Comparison of ENCODE assay signal across 7 cellular contexts in the genomic region with DNA sequence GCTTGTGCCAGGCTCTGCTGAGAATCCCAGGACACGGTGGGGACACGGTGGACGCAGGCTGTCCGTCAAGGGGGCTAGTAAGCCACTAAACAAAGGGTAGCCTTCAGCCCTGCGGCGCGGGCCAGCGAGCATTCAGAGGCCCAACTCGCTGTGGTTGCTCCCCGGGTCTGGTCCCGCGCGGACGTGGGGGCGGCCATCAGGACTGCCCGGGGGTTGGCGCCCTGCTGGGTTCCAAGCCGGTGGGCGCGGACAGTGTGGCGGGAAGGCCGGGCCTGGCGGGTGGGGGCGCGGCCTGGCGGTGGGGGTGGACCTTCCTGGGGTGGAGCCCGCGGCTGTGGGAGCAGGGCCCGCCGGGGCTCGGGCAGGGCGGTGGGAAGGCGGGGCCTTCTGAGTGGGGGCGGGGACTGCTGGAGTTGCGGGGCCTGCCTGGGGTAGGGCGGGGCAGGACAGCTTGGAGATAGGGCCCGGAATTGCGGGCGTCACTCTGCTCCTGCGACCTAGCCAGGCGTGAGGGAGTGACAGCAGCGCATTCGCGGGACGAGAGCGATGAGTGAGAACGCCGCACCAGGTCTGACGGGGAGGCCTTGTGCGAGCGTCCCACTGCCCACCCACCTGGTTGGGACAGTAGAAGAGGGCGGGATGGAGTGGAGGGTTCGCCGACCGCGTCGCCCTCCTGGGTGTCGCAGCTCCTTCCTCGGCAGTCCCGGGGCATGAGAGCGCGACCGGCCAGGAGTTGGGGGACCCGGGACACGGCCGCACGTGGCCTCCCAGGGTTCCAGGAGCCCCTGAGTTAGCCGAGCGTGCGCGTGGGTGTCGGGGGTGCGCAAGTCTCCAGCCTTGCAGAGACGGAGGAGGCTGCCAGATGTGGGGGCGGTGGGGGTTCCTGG. TPM values are rescaled to one million over a fixed set of nuclear protein-coding genes. Genes with fewer than 3 reads are reported as not detected.
DNase-seq lines count a peak whose midpoint lies in the region; ATAC-seq, FAIRE-seq and TF ChIP-seq lines count a peak whose summit lies in the region.

A gene with protein sequence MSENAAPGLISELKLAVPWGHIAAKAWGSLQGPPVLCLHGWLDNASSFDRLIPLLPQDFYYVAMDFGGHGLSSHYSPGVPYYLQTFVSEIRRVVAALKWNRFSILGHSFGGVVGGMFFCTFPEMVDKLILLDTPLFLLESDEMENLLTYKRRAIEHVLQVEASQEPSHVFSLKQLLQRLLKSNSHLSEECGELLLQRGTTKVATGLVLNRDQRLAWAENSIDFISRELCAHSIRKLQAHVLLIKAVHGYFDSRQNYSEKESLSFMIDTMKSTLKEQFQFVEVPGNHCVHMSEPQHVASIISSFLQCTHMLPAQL (plus strand): TSS at position 482 of the 887 bp plus-strand sequence. CDS start 65 bp downstream, at position 547.

- H3K4me2 ChIP-seq in PC-3 (ENCODE audit: low read length), result peak within 1 kb of the TSS; percentile 83
- peak within 1 kb of the TSS; percentile 85 for H3K4me2 ChIP-seq in fibroblast of lung (ENCODE audit: extremely low read depth, insufficient read depth, low read length)

- TF ChIP-seq CTCF in PC-3 (conservative IDR thresholded peaks at IDR 0.05; ENCODE audit: low read depth, low read length) (no peak), fibroblast of lung (conservative IDR thresholded peaks at IDR 0.05 in 1 of 2, IDR thresholded peaks at IDR 0.05 in 1 of 2; ENCODE audit: low read depth in 1 of 2, low read length in 2 of 2) (no peak)

- DNase-seq in GM18507 (ENCODE audit: extremely low spot score, insufficient read length, low read depth) (peak; percentile 73), PC-3 (peak; percentile 72), fibroblast of lung (ENCODE audit: low read depth in 2 of 2) (peak; percentile 71 to 82)
- peak; percentile 85 for DNase-seq in activated T-helper 1 cell treated with anti-CD3 and anti-CD28 coated beads, Interleukin-12 subunit alpha, Interleukin-12 subunit beta, Interleukin-2, Interleukin-4 antibody, amounts not matched to agents 30 ng/mL and 10 ng/mL and 1 ng/mL, durations not matched to agents 14 hours and 24 hours and 36 hours (ENCODE audit: low spot score)
- peak; percentile 59 to 92 (median 77) for DNase-seq in naive thymus-derived CD4-positive, alpha-beta T cell
- peak; percentile 65 to 73 for DNase-seq in stimulated activated CD8-positive, alpha-beta memory T cell treated with anti-CD3 and anti-CD28 coated beads, Interleukin-7, amount 100 ng/mL, for 48 hours (ENCODE audit: extremely low read depth in 1 of 2, low read depth in 1 of 2)

- peak within 1 kb of the TSS; percentile 52 for H3K27ac Mint-ChIP-seq in activated T-helper 1 cell treated with anti-CD3 and anti-CD28 coated beads, Interleukin-12 subunit alpha, Interleukin-12 subunit beta, Interleukin-2, Interleukin-4 antibody, amounts not matched to agents 30 ng/mL and 10 ng/mL and 1 ng/mL, durations not matched to agents 14 hours and 24 hours and 36 hours
- H3K27ac Mint-ChIP-seq in naive thymus-derived CD4-positive, alpha-beta T cell, result peak within 1 kb of the TSS in 6 of 9 donors; percentile 30 to 55 (median 48)

- no peaks in the 10 kb centered on the region for H3K36me3 Mint-ChIP-seq in activated T-helper 1 cell treated with anti-CD3 and anti-CD28 coated beads, Interleukin-12 subunit alpha, Interleukin-12 subunit beta, Interleukin-2, Interleukin-4 antibody, amounts not matched to agents 30 ng/mL and 10 ng/mL and 1 ng/mL, durations not matched to agents 14 hours and 24 hours and 36 hours (ENCODE audit: low read depth)
- H3K36me3 Mint-ChIP-seq in naive thymus-derived CD4-positive, alpha-beta T cell, result no peaks in the 10 kb centered on the region

- H2AFZ ChIP-seq in PC-3 (ENCODE audit: low read length), result peak within 1 kb of the TSS; percentile 89
- H2AFZ ChIP-seq in fibroblast of lung (ENCODE audit: low read length), result peak within 1 kb of the TSS; percentile 82

- H3K9me2 ChIP-seq in PC-3 (replicated peaks; ENCODE audit: low read length), result no peaks in the 10 kb centered on the region

- H3K27ac ChIP-seq in PC-3 (ENCODE audit: low read length) (no peak within 1 kb of the TSS), fibroblast of lung (ENCODE audit: insufficient read depth, low read length) (no peak within 1 kb of the TSS)
- H3K27ac ChIP-seq in naive thymus-derived CD4-positive, alpha-beta T cell (ENCODE audit: low read depth, low read length), result peak within 1 kb of the TSS; percentile 47

- FAIRE-seq in GM18507 (lab: Jason Lieb, UNC), result peak; percentile 66

- peaks cover 6% of the 10 kb centered on the region for H3K4me1 Mint-ChIP-seq in activated T-helper 1 cell treated with anti-CD3 and anti-CD28 coated beads, Interleukin-12 subunit alpha, Interleukin-12 subunit beta, Interleukin-2, Interleukin-4 antibody, amounts not matched to agents 30 ng/mL and 10 ng/mL and 1 ng/mL, durations not matched to agents 14 hours and 24 hours and 36 hours (ENCODE audit: low read depth)
- H3K4me1 Mint-ChIP-seq in naive thymus-derived CD4-positive, alpha-beta T cell, result peaks cover 0 to 16% (median 9%) of the 10 kb centered on the region in 7 donors

- BruUV-seq in PC-3 (replicated peaks; lab: Mats Ljungman, UMichigan), result TSS peak; percentile 67

- H3K9me3 ChIP-seq in PC-3 (ENCODE audit: low read length), result no peaks in the 10 kb centered on the region
- H3K9me3 ChIP-seq in fibroblast of lung (ENCODE audit: control insufficient read depth, insufficient read depth, low read depth, low read length), result no peaks in the 10 kb centered on the region
- H3K9me3 ChIP-seq in naive thymus-derived CD4-positive, alpha-beta T cell (ENCODE audit: control insufficient read depth in 2 of 3, low read length in 3 of 3), result no peaks in the 10 kb centered on the region

- no peaks in the 10 kb centered on the region for H3K4me1 ChIP-seq in PC-3 (ENCODE audit: insufficient read depth, low read length)
- H3K4me1 ChIP-seq in fibroblast of lung (ENCODE audit: control insufficient read depth, extremely low read depth, insufficient read depth, low read length), result no peaks in the 10 kb centered on the region
- peaks cover 0 to 4% of the 10 kb centered on the region in 2 donors for H3K4me1 ChIP-seq in naive thymus-derived CD4-positive, alpha-beta T cell (ENCODE audit: control insufficient read depth in 2 of 2, insufficient read depth in 2 of 2, low read length in 2 of 2)

- H3F3A ChIP-seq in PC-3 (ENCODE audit: low read length, unreplicated experiment), result no peaks in the 10 kb centered on the region

- intact Hi-C loops in PC-3 (cut with micrococcal nuclease), result no loop called here
- intact Hi-C loops in activated T-helper 1 cell treated with anti-CD3 and anti-CD28 coated beads, Interleukin-12 subunit alpha, Interleukin-12 subunit beta, Interleukin-2, Interleukin-4 antibody, amounts not matched to agents 30 ng/mL and 10 ng/mL and 1 ng/mL, durations not matched to agents 14 hours and 24 hours and 36 hours (cut with micrococcal nuclease), result loop anchor here (2.0 kb wide), 4 partner anchors 21 to 587 kb away; no protein-coding TSS in a partner anchor
- intact Hi-C loops in naive thymus-derived CD4-positive, alpha-beta T cell (cut with micrococcal nuclease), result loop anchor here (2.0 to 5.0 kb wide), 7 partner anchors 21 to 587 kb away; a partner anchor contains a TSS

- CTCF ChIA-PET in PC-3 (lab: Charles Lee), result no interaction called here
- CTCF ChIA-PET in naive thymus-derived CD4-positive, alpha-beta T cell (lab: Charles Lee), result no interaction called here

- H4K20me1 ChIP-seq in PC-3 (ENCODE audit: low read length) (no peaks in the 10 kb centered on the region), fibroblast of lung (ENCODE audit: control insufficient read depth, extremely low read depth, insufficient read depth, low read length) (no peaks in the 10 kb centered on the region)

- H3K9me3 Mint-ChIP-seq in activated T-helper 1 cell treated with anti-CD3 and anti-CD28 coated beads, Interleukin-12 subunit alpha, Interleukin-12 subunit beta, Interleukin-2, Interleukin-4 antibody, amounts not matched to agents 30 ng/mL and 10 ng/mL and 1 ng/mL, durations not matched to agents 14 hours and 24 hours and 36 hours, result no peaks in the 10 kb centered on the region
- H3K9me3 Mint-ChIP-seq in naive thymus-derived CD4-positive, alpha-beta T cell, result peaks cover 0 to 10% (median 0%) of the 10 kb centered on the region in 11 donors

- POLR2A ChIA-PET in PC-3 (lab: Charles Lee; ENCODE audit: unreplicated experiment), result no interaction called here
- POLR2A ChIA-PET in naive thymus-derived CD4-positive, alpha-beta T cell (lab: Charles Lee), result no interaction called here

- no peaks in the 10 kb centered on the region for H3K27me3 ChIP-seq in PC-3 (ENCODE audit: low read length)
- peaks cover 10% of the 10 kb centered on the region for H3K27me3 ChIP-seq in fibroblast of lung (ENCODE audit: control insufficient read depth, insufficient read depth, low read length)
- H3K27me3 ChIP-seq in naive thymus-derived CD4-positive, alpha-beta T cell (ENCODE audit: control insufficient read depth in 2 of 2, insufficient read depth in 2 of 2, low read length in 2 of 2), result no peaks in the 10 kb centered on the region

- H3K36me3 ChIP-seq in PC-3 (ENCODE audit: low read depth, low read length) (no peaks in the 10 kb centered on the region), fibroblast of lung (ENCODE audit: control insufficient read depth, insufficient read depth, low read length) (no peaks in the 10 kb centered on the region)
- H3K36me3 ChIP-seq in naive thymus-derived CD4-positive, alpha-beta T cell (ENCODE audit: control insufficient read depth in 2 of 3, insufficient read depth in 3 of 3, low read length in 3 of 3), result no peaks in the 10 kb centered on the region

- H3K4me3 Mint-ChIP-seq in activated T-helper 1 cell treated with anti-CD3 and anti-CD28 coated beads, Interleukin-12 subunit alpha, Interleukin-12 subunit beta, Interleukin-2, Interleukin-4 antibody, amounts not matched to agents 30 ng/mL and 10 ng/mL and 1 ng/mL, durations not matched to agents 14 hours and 24 hours and 36 hours, result peak within 1 kb of the TSS; percentile 87
- H3K4me3 Mint-ChIP-seq in naive thymus-derived CD4-positive, alpha-beta T cell, result peak within 1 kb of the TSS; percentile 69 to 92 (median 84)

- ATAC-seq in HG03159 (IDR thresholded peaks at IDR 0.05; ENCODE audit: unreplicated experiment) (peak; percentile 53), PC-3 (peak; percentile 93)
- ATAC-seq in naive thymus-derived CD4-positive, alpha-beta T cell, result peak; percentile 97

- H3K9ac ChIP-seq in PC-3 (ENCODE audit: low read length), result peak within 1 kb of the TSS; percentile 51
- peak within 1 kb of the TSS; percentile 54 for H3K9ac ChIP-seq in fibroblast of lung (ENCODE audit: insufficient read depth, low read length)

- no peaks in the 10 kb centered on the region for H3K27me3 Mint-ChIP-seq in activated T-helper 1 cell treated with anti-CD3 and anti-CD28 coated beads, Interleukin-12 subunit alpha, Interleukin-12 subunit beta, Interleukin-2, Interleukin-4 antibody, amounts not matched to agents 30 ng/mL and 10 ng/mL and 1 ng/mL, durations not matched to agents 14 hours and 24 hours and 36 hours (ENCODE audit: insufficient read depth)
- peaks cover 0 to 4% (median 0%) of the 10 kb centered on the region in 5 donors for H3K27me3 Mint-ChIP-seq in naive thymus-derived CD4-positive, alpha-beta T cell

- peak within 1 kb of the TSS; percentile 67 for H3K4me3 ChIP-seq in PC-3 (ENCODE audit: low read length)
- peak within 1 kb of the TSS; percentile 45 to 66 (median 59) for H3K4me3 ChIP-seq in fibroblast of lung (replicated peaks in 1 of 4; ENCODE audit: control extremely low read depth in 1 of 4, insufficient read depth in 1 of 4, low read depth in 3 of 4, low read length in 4 of 4)
- H3K4me3 ChIP-seq in naive thymus-derived CD4-positive, alpha-beta T cell (ENCODE audit: low read length), result peak within 1 kb of the TSS; percentile 77

- H3K79me2 ChIP-seq in PC-3 (ENCODE audit: low read length) (no peaks in the 10 kb centered on the region), fibroblast of lung (ENCODE audit: control insufficient read depth, insufficient read depth, low read length) (no peaks in the 10 kb centered on the region)

RNA-seq across cellular contexts. Expression of the gene that starts here (rescaled TPM):
- 4.9 and 5.4 TPM in 2 replicates for total RNA-seq in PC-3 (2014; rRNA removed)
- total RNA-seq in activated T-helper 1 cell treated with anti-CD3 and anti-CD28 coated beads, Interleukin-12 subunit alpha, Interleukin-12 subunit beta, Interleukin-2, Interleukin-4 antibody, amounts not matched to agents 30 ng/mL and 10 ng/mL and 1 ng/mL, durations not matched to agents 14 hours and 24 hours and 36 hours, result 1.4 and 2.1 TPM in 2 replicates
- 3.3 and 4.6 TPM in 2 replicates for total RNA-seq in fibroblast of lung
- polyA plus RNA-seq in fibroblast of lung, result 1.6 and 5.5 TPM in 2 replicates
- 1.8 and 4.8 TPM in 2 replicates for polyA plus RNA-seq in fibroblast of lung (2012)
- polyA minus RNA-seq in fibroblast of lung (ENCODE audit: low replicate concordance), result not detected in 2 replicates
- 1 to 10 TPM in 1 of 5 experiments, under 1 TPM in 3, not detected in 1; 0.27 to 1.0 (median 0.82) TPM for total RNA-seq in naive thymus-derived CD4-positive, alpha-beta T cell
- under 1 TPM; 0.25 to 0.28 TPM for polyA plus RNA-seq in naive thymus-derived CD4-positive, alpha-beta T cell
